In genomic region chr11:59193741-59194140, GRCh38 we compare ENCODE assay signal across 7 cellular contexts. TPM values are rescaled to one million over a fixed set of nuclear protein-coding genes. Genes with fewer than 3 reads are reported as not detected.
"Had no signal": no experiment of that assay in that cellular context is flagged by ENCODE, and none has a peak within 500 bp of the region (broad histone marks: within the 10 kb centered on the region; RNA-seq: fewer than 3 reads in every experiment).

No MANE protein-coding gene starts in this region.

- H3K4me3 ChIP-seq: GM23338, K562 had no signal

- ATAC-seq: GM23338, K562 had no signal

- DNase-seq: H9, HCEC 1CT, IMR-90 had no signal

- H3K4me2 ChIP-seq: GM23338 had no signal

- H2AFZ ChIP-seq: GM23338 had no signal

RNA-seq across cellular contexts. Expression of gene MPEG1, which starts 19.0 kb away (rescaled TPM):
- total RNA-seq: GM23338, H1, H9, HT-29, IMR-90 had no signal
- polyA plus RNA-seq: GM23338, H1, IMR-90, K562 had no signal
